In the genomic region with DNA sequence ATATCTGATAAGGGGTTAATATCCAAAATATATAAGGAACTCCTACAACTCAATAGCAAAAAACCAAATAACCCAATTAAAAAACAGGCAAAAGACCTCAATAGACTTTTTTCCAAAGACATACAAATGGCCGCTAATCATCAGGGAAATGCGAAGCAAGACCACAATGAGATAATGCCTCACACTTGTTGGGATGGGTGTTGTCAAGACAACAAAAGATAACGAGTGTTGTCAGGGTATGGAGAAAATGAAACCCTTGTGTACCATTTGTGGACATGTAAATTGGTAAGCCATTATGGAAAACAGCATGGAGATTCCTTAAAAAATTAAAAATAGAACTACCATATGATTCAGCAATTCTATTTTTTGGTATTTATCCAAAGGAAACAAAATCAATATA, we compare ENCODE assay signal across 21 cellular contexts.
DNase-seq lines count a peak whose midpoint lies in the region; ATAC-seq and TF ChIP-seq lines count a peak whose summit lies in the region.
"Had no signal": no experiment of that assay in that cellular context is flagged by ENCODE, and none has a peak within 500 bp of the region (broad histone marks: within the 10 kb centered on the region; RNA-seq: fewer than 3 reads in every experiment).

No MANE protein-coding gene starts in this region.

- no peak overlapping the region for H3K18ac ChIP-seq in mesendoderm (ENCODE audit: low read length)

- no peak overlapping the region for H2BK120ac ChIP-seq in mesendoderm (ENCODE audit: low read depth, low read length)

- no peak overlapping the region for H3K4me2 ChIP-seq in mesendoderm (ENCODE audit: low read length)
- H3K4me2 ChIP-seq: A549 had no signal

- H3K27me3 ChIP-seq in mesendoderm (ENCODE audit: insufficient read depth, low read length, poor library complexity): no peaks in the 10 kb centered on the region
- H3K27me3 ChIP-seq in adrenal gland: no peaks in the 10 kb centered on the region

- H3K79me1 ChIP-seq in mesendoderm (ENCODE audit: low read length): no peaks in the 10 kb centered on the region

- no peak for ATAC-seq in GM21825 (IDR thresholded peaks at IDR 0.05; ENCODE audit: unreplicated experiment)
- ATAC-seq: A549, HCT116 had no signal

- no peak overlapping the region for H3K9ac ChIP-seq in mesendoderm (ENCODE audit: low read length)
- H3K9ac ChIP-seq: GM23248 had no signal

- intact Hi-C loops in adrenal gland (cut with DNase I): no loop called here

- DNase-seq in NCI-H526 (lab: John Stamatoyannopoulos, UW) (peak; percentile 39 to 55), NCI-H526 treated with DMSO at 0.1 percent for 48 hours (lab: John Stamatoyannopoulos, UW) (no peak), NCI-H748 treated with DMSO at 0.1 percent for 48 hours (lab: John Stamatoyannopoulos, UW) (peak; percentile 18), mesendoderm (peak; percentile 72), Ammon's horn (ENCODE audit: low spot score) (no peak), adrenal gland (no peak)
- DNase-seq: 8988T; ACHN; AML-193; C1 segment of cervical spinal cord; Calu3; CD4-positive, alpha-beta memory T cell; COR-L47; DMS53; DMS79 treated with DMSO at 0.1 percent for 48 hours; GF-D8; GM23248; H9 had no signal

- H3K23ac ChIP-seq in mesendoderm (ENCODE audit: low read length): no peak overlapping the region

- no peak overlapping the region for H4K5ac ChIP-seq in mesendoderm (ENCODE audit: low read length)

- no CpG with 5 or more reads among the region's 3 CpGs for WGBS in mesendoderm (ENCODE audit: extremely low coverage, insufficient coverage, low lambda C conversion rate)
- WGBS in adrenal gland, 4 donors: 86 to 89% (median 87%) methylated on average over 3 of the region's 3 CpGs

- no peaks in the 10 kb centered on the region for H3K79me2 ChIP-seq in mesendoderm (ENCODE audit: control insufficient read depth, insufficient read depth, low read length)

- H3K27ac ChIP-seq in mesendoderm (ENCODE audit: low read depth, low read length): no peak overlapping the region
- H3K27ac ChIP-seq in adrenal gland: no peak overlapping the region
- H3K27ac ChIP-seq: A549, GM23248 had no signal

- H3K56ac ChIP-seq in mesendoderm (ENCODE audit: low read length): no peak overlapping the region

- TF ChIP-seq POLR2A in adrenal gland (IDR thresholded peaks at IDR 0.05): no peak

- no peak overlapping the region for H3K4ac ChIP-seq in mesendoderm (ENCODE audit: low read depth, low read length)

- H3K4me3 ChIP-seq in mesendoderm (ENCODE audit: low read length) (no peak overlapping the region), adrenal gland (no peak overlapping the region)
- H3K4me3 ChIP-seq: A549, GM23248 had no signal

- no peak overlapping the region for H2BK5ac ChIP-seq in mesendoderm (ENCODE audit: low read length)

- no peak overlapping the region for H4K8ac ChIP-seq in mesendoderm (ENCODE audit: low read depth, low read length)

- H3K4me1 ChIP-seq in mesendoderm (ENCODE audit: control insufficient read depth, low read depth, low read length) (no peaks in the 10 kb centered on the region), adrenal gland (replicated peaks in 1 of 2) (no peaks in the 10 kb centered on the region)
- H3K4me1 ChIP-seq: A549 had no signal

- no peak overlapping the region for H2AK5ac ChIP-seq in mesendoderm (ENCODE audit: low read length)

- no peaks in the 10 kb centered on the region for H3K9me3 ChIP-seq in adrenal gland (replicated peaks in 1 of 3)
- H3K9me3 ChIP-seq: A549 had no signal

- TF ChIP-seq CTCF in adrenal gland (IDR thresholded peaks at IDR 0.05): no peak

- H2BK15ac ChIP-seq in mesendoderm (replicated peaks; ENCODE audit: low read depth): no peak overlapping the region

- no peaks in the 10 kb centered on the region for H3K36me3 ChIP-seq in mesendoderm (ENCODE audit: control insufficient read depth, insufficient read depth, low read length)
- no peaks in the 10 kb centered on the region for H3K36me3 ChIP-seq in adrenal gland (replicated peaks in 1 of 2)

Comparison
In these comparisons a context has a peak if more than half of its experiments do, and no peak if none do; other contexts are left out.
1. DNase-seq: peak in NCI-H526 (2 of 2), NCI-H748 treated with DMSO at 0.1 percent for 48 hours (single experiment) and mesendoderm (single experiment); none in NCI-H526 treated with DMSO at 0.1 percent for 48 hours (single experiment), Ammon's horn (single experiment) and adrenal gland (0 of 7).